In the genomic region with DNA sequence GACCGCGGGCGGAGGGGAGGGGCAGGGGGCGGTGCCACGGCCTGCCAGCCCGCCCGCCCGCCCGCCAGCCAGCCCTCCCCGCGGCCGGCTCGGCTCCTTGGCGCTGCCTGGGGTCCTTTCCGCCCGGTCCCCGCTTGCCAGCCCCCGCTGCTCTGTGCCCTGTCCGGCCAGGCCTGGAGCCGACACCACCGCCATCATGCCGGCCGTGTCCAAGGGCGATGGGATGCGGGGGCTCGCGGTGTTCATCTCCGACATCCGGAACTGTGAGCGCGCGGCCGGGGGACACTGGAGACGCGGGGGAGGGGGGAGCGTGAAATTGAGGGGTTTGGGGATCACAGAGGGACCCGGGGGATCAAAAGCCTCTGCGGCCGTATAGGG, we compare ENCODE assay signal across 8 cellular contexts. TPM values are rescaled to one million over a fixed set of nuclear protein-coding genes. Genes with fewer than 3 reads are reported as not detected.
A peak's percentile ranks its signal among the peaks of the same experiment; 100 is the strongest.
DNase-seq lines count a peak whose midpoint lies in the region; ATAC-seq and TF ChIP-seq lines count a peak whose summit lies in the region.

A gene (plus strand): TSS at position 64 of the 378 bp plus-strand sequence. CDS start 133 bp downstream, at position 197.

- H3K4me1 ChIP-seq in right cardiac atrium (ENCODE audit: control insufficient read depth, insufficient read depth, low read length) (peaks cover 5% of the 10 kb centered on the region), skeletal muscle satellite cell (ENCODE audit: control insufficient read depth, insufficient read depth, low read length) (peaks cover 22% of the 10 kb centered on the region)

- H3K36me3 Mint-ChIP-seq in activated naive CD4-positive, alpha-beta T cell treated with anti-CD3 and anti-CD28 coated beads, Interleukin-2, amount 50 U/mL, for 72 hours: peaks cover 0 to 5% of the 10 kb centered on the region in 2 donors

- POLR2A ChIA-PET in activated CD8-positive, alpha-beta memory T cell treated with anti-CD3 and anti-CD28 coated beads for 36 hours (lab: Charles Lee): interaction anchor here (0.5 to 1.6 kb wide), 6 partner anchors 18 to 432 kb away, joined by 3 to 14 read pairs (median 4); a partner anchor contains a TSS
- POLR2A ChIA-PET in HEK293T (lab: Yijun Ruan, JAX): interaction anchor here (0.6 to 1.9 kb wide), 10 partner anchors 10 to 102 kb away, joined by 3 to 5 read pairs (median 4); a partner anchor contains a TSS

- H3K27me3 ChIP-seq in right cardiac atrium (ENCODE audit: control insufficient read depth, insufficient read depth) (no peaks in the 10 kb centered on the region), skeletal muscle satellite cell (ENCODE audit: control insufficient read depth, insufficient read depth, low read length) (no peaks in the 10 kb centered on the region)

- peak within 1 kb of the TSS; percentile 88 for H3K4me2 ChIP-seq in skeletal muscle satellite cell (ENCODE audit: low read length)

- H3K36me3 ChIP-seq in skeletal muscle satellite cell (ENCODE audit: insufficient read depth, low read length): no peaks in the 10 kb centered on the region

- peak within 1 kb of the TSS; percentile 56 for H3K4me3 ChIP-seq in right cardiac atrium (ENCODE audit: low read length)
- H3K4me3 ChIP-seq in skeletal muscle satellite cell (ENCODE audit: low read length): peak within 1 kb of the TSS; percentile 81

- no peak for DNase-seq in activated CD8-positive, alpha-beta memory T cell treated with anti-CD3 and anti-CD28 coated beads for 24 hours
- DNase-seq in activated naive CD4-positive, alpha-beta T cell treated with anti-CD3 and anti-CD28 coated beads, Interleukin-2, amount 50 U/mL, for 72 hours (ENCODE audit: low spot score in 2 of 2): no peak
- DNase-seq in right cardiac atrium: no peak
- DNase-seq in HEK293T (ENCODE audit: extremely low spot score): no peak
- DNase-seq in NCI-H1105 treated with DMSO at 0.1 percent for 48 hours (lab: John Stamatoyannopoulos, UW): no peak
- DNase-seq in cortex of kidney (lab: John Stamatoyannopoulos, UW): no peak

- under 1% methylated on average over 39 of the region's 39 CpGs for WGBS in right cardiac atrium

- H3K27ac Mint-ChIP-seq in activated naive CD4-positive, alpha-beta T cell treated with anti-CD3 and anti-CD28 coated beads, Interleukin-2, amount 50 U/mL, for 72 hours: peak within 1 kb of the TSS; percentile 94 to 96

- no peak for ATAC-seq in activated naive CD4-positive, alpha-beta T cell treated with anti-CD3 and anti-CD28 coated beads, Interleukin-2, amount 50 U/mL, for 72 hours
- ATAC-seq in right cardiac atrium: no peak

- intact Hi-C loops in right cardiac atrium (cut with DNase I): loop anchor here in 1 of 4 donors (5.0 to 10.0 kb wide), 2 partner anchors 35 to 82 kb away; a partner anchor contains a TSS

- H3K9me3 Mint-ChIP-seq in activated naive CD4-positive, alpha-beta T cell treated with anti-CD3 and anti-CD28 coated beads, Interleukin-2, amount 50 U/mL, for 72 hours: no peaks in the 10 kb centered on the region

- H3K27ac ChIP-seq in right cardiac atrium (ENCODE audit: low read length): peak within 1 kb of the TSS; percentile 96

- H3K9me3 ChIP-seq in right cardiac atrium (ENCODE audit: control insufficient read depth, low read length) (no peaks in the 10 kb centered on the region), skeletal muscle satellite cell (replicated peaks; ENCODE audit: low read length) (no peaks in the 10 kb centered on the region)

- peak within 1 kb of the TSS; percentile 93 for H3K9ac ChIP-seq in skeletal muscle satellite cell (ENCODE audit: low read depth, low read length)

- CTCF ChIA-PET in activated CD8-positive, alpha-beta memory T cell treated with anti-CD3 and anti-CD28 coated beads for 36 hours (lab: Charles Lee): interaction anchor here (0.6 to 0.7 kb wide), 3 partner anchors 14 to 87 kb away, joined by 3 to 4 read pairs (median 3); no protein-coding TSS in a partner anchor
- CTCF ChIA-PET in HEK293T (lab: Yijun Ruan, JAX): no interaction called here

TF ChIP-seq in HEK293T, 16 proteins besides CTCF, POLR2A, EP300 and RAD21:
- no peak for TF ChIP-seq BHLHE40 (IDR thresholded peaks at IDR 0.05; ENCODE audit: borderline replicate concordance)
- no peak for TF ChIP-seq SUZ12 (IDR thresholded peaks at IDR 0.05)
- no peak for TF ChIP-seq ZNF384 (IDR thresholded peaks at IDR 0.05)
- TF ChIP-seq ELF4 (IDR thresholded peaks at IDR 0.05): no peak
- no peak for TF ChIP-seq LEF1 (IDR thresholded peaks at IDR 0.05; ENCODE audit: borderline replicate concordance)
- TF ChIP-seq SP1 (IDR thresholded peaks at IDR 0.05): no peak
- TF ChIP-seq FOXM1 (IDR thresholded peaks at IDR 0.05; ENCODE audit: borderline replicate concordance): no peak
- no peak for TF ChIP-seq FOXK2 (IDR thresholded peaks at IDR 0.05)
- TF ChIP-seq, protein P1, sequence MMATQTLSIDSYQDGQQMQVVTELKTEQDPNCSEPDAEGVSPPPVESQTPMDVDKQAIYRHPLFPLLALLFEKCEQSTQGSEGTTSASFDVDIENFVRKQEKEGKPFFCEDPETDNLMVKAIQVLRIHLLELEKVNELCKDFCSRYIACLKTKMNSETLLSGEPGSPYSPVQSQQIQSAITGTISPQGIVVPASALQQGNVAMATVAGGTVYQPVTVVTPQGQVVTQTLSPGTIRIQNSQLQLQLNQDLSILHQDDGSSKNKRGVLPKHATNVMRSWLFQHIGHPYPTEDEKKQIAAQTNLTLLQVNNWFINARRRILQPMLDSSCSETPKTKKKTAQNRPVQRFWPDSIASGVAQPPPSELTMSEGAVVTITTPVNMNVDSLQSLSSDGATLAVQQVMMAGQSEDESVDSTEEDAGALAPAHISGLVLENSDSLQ (IDR thresholded peaks at IDR 0.05): no peak
- TF ChIP-seq TARDBP (IDR thresholded peaks at IDR 0.05): no peak
- TF ChIP-seq L3MBTL2 (conservative IDR thresholded peaks at IDR 0.05): no peak
- no peak for TF ChIP-seq HDGF (IDR thresholded peaks at IDR 0.05; ENCODE audit: borderline replicate concordance)
- TF ChIP-seq ARNT (IDR thresholded peaks at IDR 0.05): no peak
- no peak for TF ChIP-seq CTBP1 (IDR thresholded peaks at IDR 0.05; ENCODE audit: borderline replicate concordance)
- TF ChIP-seq FOXA1 (IDR thresholded peaks at IDR 0.05): no peak

RNA-seq across cellular contexts. Expression of the gene that starts here (rescaled TPM):
- total RNA-seq in activated CD8-positive, alpha-beta memory T cell treated with anti-CD3 and anti-CD28 coated beads for 36 hours: 10 to 100 TPM; 90.3 to 91.8 TPM
- total RNA-seq in activated naive CD4-positive, alpha-beta T cell treated with anti-CD3 and anti-CD28 coated beads, Interleukin-2, amount 50 U/mL, for 72 hours: 100 to 1,000 TPM in 1 of 2 donors, 10 to 100 TPM in 1; 79.0 to 137 TPM
- total RNA-seq in right cardiac atrium: 10 to 100 TPM; 58.8 to 80.7 (median 73.7) TPM
- 50.8 TPM for polyA plus RNA-seq in right cardiac atrium
- total RNA-seq in skeletal muscle satellite cell (2012; rRNA removed): 113 and 132 TPM in 2 replicates
